19 cellular contexts compared by ENCODE assay signal in the genomic region with DNA sequence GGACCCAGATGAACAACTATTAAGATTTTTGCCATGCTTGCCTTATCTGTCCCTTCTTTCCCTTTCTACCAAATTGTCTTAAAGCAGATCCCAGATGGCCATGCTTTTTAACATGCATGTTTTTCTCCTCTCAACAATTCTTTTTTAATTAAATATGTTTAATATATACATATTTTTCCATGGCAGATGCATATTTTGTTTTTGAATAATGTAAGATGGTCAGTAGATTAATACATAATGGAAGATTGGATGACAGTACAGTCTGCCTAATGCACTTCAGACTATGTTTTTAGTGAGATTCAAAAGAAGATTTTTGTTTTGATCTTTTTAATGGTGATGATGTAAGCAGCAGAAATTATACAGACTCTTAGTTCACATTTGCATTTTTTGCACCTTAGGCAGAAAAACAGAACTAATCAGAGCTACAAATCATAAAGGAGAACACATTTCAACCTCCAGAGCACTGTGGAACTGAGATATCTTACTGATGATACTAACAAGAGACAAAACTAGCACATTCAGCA.
"Had no signal": no experiment of that assay in that cellular context is flagged by ENCODE, and none has a peak within 500 bp of the region (broad histone marks: within the 10 kb centered on the region; RNA-seq: fewer than 3 reads in every experiment).

No MANE protein-coding gene starts in this region.

- ATAC-seq: natural killer cell; psoas muscle; right cardiac atrium; right lobe of liver; stimulated activated naive B cell treated with anti-CD40 and anti-IgM and Interleukin-4, amounts not matched to agents 10 μg/mL and 1 μg/mL and 100 μg/mL, for 72 hours had no signal

- DNase-seq: natural killer cell; occipital lobe; ovary; posterior cingulate gyrus; psoas muscle; right cardiac atrium; right lobe of liver; sigmoid colon; small intestine; stimulated activated CD4-positive, alpha-beta T cell treated with anti-CD3 and anti-CD28 coated beads, Interleukin-15, amount 100 ng/mL, for 24 hours; stimulated activated CD4-positive, alpha-beta T cell treated with anti-CD3 and anti-CD28 coated beads, Interleukin-2, amount 100 ng/mL, for 24 hours; stimulated activated CD4-positive, alpha-beta T cell treated with anti-CD3 and anti-CD28 coated beads, Interleukin-2, amount 100 ng/mL, for 48 hours; stimulated activated CD4-positive, alpha-beta T cell treated with anti-CD3 and anti-CD28 coated beads, Interleukin-4, amount 100 ng/mL, for 24 hours; stimulated activated naive B cell treated with anti-CD40 and anti-IgM and Interleukin-4, amounts not matched to agents 10 μg/mL and 1 μg/mL and 100 μg/mL, for 72 hours; stimulated activated naive CD4-positive, alpha-beta T cell treated with Interleukin-2 at 50 U/mL for 16 hours; stomach; thyroid gland; trophoblast cell; upper lobe of left lung had no signal
